ENCODE assay signal across 10 cellular contexts in the genomic region with DNA sequence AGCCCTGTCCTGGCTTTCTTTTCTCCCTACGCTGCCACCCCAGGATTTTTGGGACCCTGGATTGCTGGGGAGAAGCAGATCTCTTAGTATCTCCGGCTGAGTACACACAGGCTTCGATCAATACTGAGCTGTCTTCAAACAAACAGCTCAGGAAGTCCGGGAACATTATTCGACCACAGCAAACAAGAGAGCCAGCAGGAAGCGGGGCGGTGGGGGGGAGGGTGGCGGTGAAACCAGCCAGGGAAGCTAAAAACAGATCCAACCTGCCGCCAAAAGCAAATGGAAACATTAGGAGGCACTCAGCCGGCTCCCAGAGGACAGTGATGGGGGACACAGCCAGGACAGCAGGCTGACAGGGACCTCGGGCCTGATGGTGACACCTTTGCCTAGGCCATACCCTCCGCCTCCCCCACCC. TPM values are rescaled to one million over a fixed set of nuclear protein-coding genes. Genes with fewer than 3 reads are reported as not detected.
A peak's percentile ranks its signal among the peaks of the same experiment; 100 is the strongest.
DNase-seq lines count a peak whose midpoint lies in the region; ATAC-seq, FAIRE-seq and TF ChIP-seq lines count a peak whose summit lies in the region.
"Had no signal": no experiment of that assay in that cellular context is flagged by ENCODE, and none has a peak within 500 bp of the region (broad histone marks: within the 10 kb centered on the region; RNA-seq: fewer than 3 reads in every experiment).

No MANE protein-coding gene starts in this region.

- BruUV-seq in PC-9 (replicated peaks; lab: Mats Ljungman, UMichigan): no TSS peak

- POLR2A ChIA-PET in activated CD4-positive, alpha-beta memory T cell treated with anti-CD3 and anti-CD28 coated beads, Interleukin-2, amount 10 ng/mL, durations not matched to agents 7 days and 5 days (lab: Charles Lee): no interaction called here
- POLR2A ChIA-PET in PC-9 (lab: Charles Lee; ENCODE audit: unreplicated experiment): no interaction called here

- no peak overlapping the region for H3K27ac ChIP-seq in PC-9

- H3K9me2 ChIP-seq in PC-9 (ENCODE audit: insufficient read depth): no peaks in the 10 kb centered on the region

- no peaks in the 10 kb centered on the region for H3K36me3 Mint-ChIP-seq in activated naive CD4-positive, alpha-beta T cell treated with anti-CD3 and anti-CD28 coated beads for 36 hours (ENCODE audit: low read depth)
- no peaks in the 10 kb centered on the region for H3K36me3 Mint-ChIP-seq in activated CD4-positive, alpha-beta memory T cell treated with anti-CD3 and anti-CD28 coated beads, Interleukin-2, amount 10 ng/mL, durations not matched to agents 7 days and 5 days (ENCODE audit: low read depth)

- peaks cover 6% of the 10 kb centered on the region; the same call in 1 of the 2 replicates for H4K20me1 ChIP-seq in PC-9 (ENCODE audit: insufficient read depth)

- H3K79me2 ChIP-seq in PC-9 (ENCODE audit: low read depth): no peaks in the 10 kb centered on the region

- H3K4me2 ChIP-seq in PC-9: no peak overlapping the region

- no peak overlapping the region for H3K4me3 Mint-ChIP-seq in activated naive CD4-positive, alpha-beta T cell treated with anti-CD3 and anti-CD28 coated beads for 36 hours
- H3K4me3 Mint-ChIP-seq in activated CD4-positive, alpha-beta memory T cell treated with anti-CD3 and anti-CD28 coated beads, Interleukin-2, amount 10 ng/mL, durations not matched to agents 7 days and 5 days: no peak overlapping the region

- H3K9me3 Mint-ChIP-seq in activated naive CD4-positive, alpha-beta T cell treated with anti-CD3 and anti-CD28 coated beads for 36 hours: no peaks in the 10 kb centered on the region
- no peaks in the 10 kb centered on the region for H3K9me3 Mint-ChIP-seq in activated CD4-positive, alpha-beta memory T cell treated with anti-CD3 and anti-CD28 coated beads, Interleukin-2, amount 10 ng/mL, durations not matched to agents 7 days and 5 days

- no peak overlapping the region for H3K27ac Mint-ChIP-seq in activated naive CD4-positive, alpha-beta T cell treated with anti-CD3 and anti-CD28 coated beads for 36 hours
- no peak overlapping the region for H3K27ac Mint-ChIP-seq in activated CD4-positive, alpha-beta memory T cell treated with anti-CD3 and anti-CD28 coated beads, Interleukin-2, amount 10 ng/mL, durations not matched to agents 7 days and 5 days

- intact Hi-C loops in activated naive CD4-positive, alpha-beta T cell treated with anti-CD3 and anti-CD28 coated beads for 36 hours (cut with micrococcal nuclease): no loop called here
- intact Hi-C loops in PC-9 (cut with micrococcal nuclease; ENCODE audit: unreplicated experiment): no loop called here

- no peak overlapping the region for H2AFZ ChIP-seq in PC-9

- CTCF ChIA-PET in activated naive CD4-positive, alpha-beta T cell treated with anti-CD3 and anti-CD28 coated beads for 36 hours (lab: Charles Lee): interaction anchor here (0.7 to 3.7 kb wide), 3 partner anchors 12 to 202 kb away, joined by 3 to 18 read pairs (median 8); no protein-coding TSS in a partner anchor
- CTCF ChIA-PET in activated CD4-positive, alpha-beta memory T cell treated with anti-CD3 and anti-CD28 coated beads, Interleukin-2, amount 10 ng/mL, durations not matched to agents 7 days and 5 days (lab: Charles Lee): interaction anchor here (1.4 to 1.9 kb wide), 2 partner anchors 12 to 72 kb away, joined by 4 to 6 read pairs; no protein-coding TSS in a partner anchor
- CTCF ChIA-PET in PC-9 (lab: Charles Lee): no interaction called here

- H3F3A ChIP-seq in PC-9 (ENCODE audit: insufficient read depth, low read depth): peaks cover 58% of the 10 kb centered on the region; the same call in 1 of the 2 replicates

- H3K4me1 ChIP-seq in PC-9 (replicated peaks; ENCODE audit: insufficient read depth): no peaks in the 10 kb centered on the region

- FAIRE-seq in urothelium cell line (lab: Jason Lieb, UNC): no peak

- peaks cover 17% of the 10 kb centered on the region for H3K4me1 Mint-ChIP-seq in activated naive CD4-positive, alpha-beta T cell treated with anti-CD3 and anti-CD28 coated beads for 36 hours (ENCODE audit: low read depth)
- H3K4me1 Mint-ChIP-seq in activated CD4-positive, alpha-beta memory T cell treated with anti-CD3 and anti-CD28 coated beads, Interleukin-2, amount 10 ng/mL, durations not matched to agents 7 days and 5 days: peaks cover 22% of the 10 kb centered on the region

- H3K27me3 Mint-ChIP-seq in activated naive CD4-positive, alpha-beta T cell treated with anti-CD3 and anti-CD28 coated beads for 36 hours (ENCODE audit: low read depth): no peaks in the 10 kb centered on the region
- H3K27me3 Mint-ChIP-seq in activated CD4-positive, alpha-beta memory T cell treated with anti-CD3 and anti-CD28 coated beads, Interleukin-2, amount 10 ng/mL, durations not matched to agents 7 days and 5 days: no peaks in the 10 kb centered on the region

- no peak for TF ChIP-seq CTCF in PC-9 (conservative IDR thresholded peaks at IDR 0.05)

- H3K4me3 ChIP-seq in PC-9: no peak overlapping the region

- H3K9me3 ChIP-seq in PC-9 (ENCODE audit: insufficient read depth, low read depth): no peaks in the 10 kb centered on the region

- no peak for ATAC-seq in HG03139 (IDR thresholded peaks at IDR 0.05; ENCODE audit: unreplicated experiment)

- H3K36me3 ChIP-seq in PC-9 (ENCODE audit: low read depth): peaks cover 21% of the 10 kb centered on the region

- no peaks in the 10 kb centered on the region for H3K27me3 ChIP-seq in PC-9 (ENCODE audit: insufficient read depth, low read depth)

- peak; percentile 28 for DNase-seq in activated naive CD4-positive, alpha-beta T cell treated with anti-CD3 and anti-CD28 coated beads for 36 hours
- no peak for DNase-seq in activated naive CD4-positive, alpha-beta T cell treated with Interleukin-2 at 50 U/mL for 16 hours
- peak; percentile 18 for DNase-seq in activated CD4-positive, alpha-beta memory T cell treated with anti-CD3 and anti-CD28 coated beads, Interleukin-2, amount 10 ng/mL, durations not matched to agents 7 days and 5 days
- DNase-seq in iPS-NIHi7 (ENCODE audit: extremely low spot score) (peak; percentile 61), urothelium cell line (ENCODE audit: low spot score) (peak; percentile 65), PC-9 (no peak)
- DNase-seq in stimulated activated CD4-positive, alpha-beta T cell treated with anti-CD3 and anti-CD28 coated beads, Interleukin-4, amount 100 ng/mL, for 4 hours: no peak
- DNase-seq: HCEC 1CT, NCI-H82 had no signal

RNA-seq across cellular contexts. Expression of gene BCAM, which starts 12.2 kb away (rescaled TPM):
- not detected for total RNA-seq in activated naive CD4-positive, alpha-beta T cell treated with anti-CD3 and anti-CD28 coated beads for 36 hours
- not detected for total RNA-seq in activated CD4-positive, alpha-beta memory T cell treated with anti-CD3 and anti-CD28 coated beads, Interleukin-2, amount 10 ng/mL, durations not matched to agents 7 days and 5 days
- total RNA-seq in PC-9 (2021): 146 and 199 TPM in 2 replicates

RNA-seq across cellular contexts. Expression of gene CBLC, which starts 19.0 kb away (rescaled TPM):
- not detected for total RNA-seq in activated naive CD4-positive, alpha-beta T cell treated with anti-CD3 and anti-CD28 coated beads for 36 hours
- total RNA-seq in activated CD4-positive, alpha-beta memory T cell treated with anti-CD3 and anti-CD28 coated beads, Interleukin-2, amount 10 ng/mL, durations not matched to agents 7 days and 5 days: not detected
- total RNA-seq in PC-9 (2021): 53.6 and 68.8 TPM in 2 replicates

RNA-seq across cellular contexts. Expression of gene BCL3, which starts 48.2 kb away (rescaled TPM):
- 100 to 1,000 TPM in 1 of 2 experiments, 10 to 100 TPM in 1; 92.5 to 104 TPM for total RNA-seq in activated naive CD4-positive, alpha-beta T cell treated with anti-CD3 and anti-CD28 coated beads for 36 hours
- total RNA-seq in activated CD4-positive, alpha-beta memory T cell treated with anti-CD3 and anti-CD28 coated beads, Interleukin-2, amount 10 ng/mL, durations not matched to agents 7 days and 5 days: 10 to 100 TPM; 63.4 to 66.6 TPM
- total RNA-seq in PC-9 (2021): 36.1 and 38.9 TPM in 2 replicates

RNA-seq across cellular contexts. Expression of gene NECTIN2, which starts 49.4 kb away (rescaled TPM):
- 1 to 10 TPM in 1 of 2 experiments, under 1 TPM in 1; 0.88 to 1.1 TPM for total RNA-seq in activated naive CD4-positive, alpha-beta T cell treated with anti-CD3 and anti-CD28 coated beads for 36 hours
- total RNA-seq in activated CD4-positive, alpha-beta memory T cell treated with anti-CD3 and anti-CD28 coated beads, Interleukin-2, amount 10 ng/mL, durations not matched to agents 7 days and 5 days: under 1 TPM; 0.25 to 0.38 TPM
- total RNA-seq in PC-9 (2021): 115 and 136 TPM in 2 replicates

Comparison
In these comparisons a context has a peak if more than half of its experiments do, and no peak if none do; other contexts are left out.
1. DNase-seq: peak in activated naive CD4-positive, alpha-beta T cell treated with anti-CD3 and anti-CD28 coated beads for 36 hours (single experiment), activated CD4-positive, alpha-beta memory T cell treated with anti-CD3 and anti-CD28 coated beads, Interleukin-2, amount 10 ng/mL, durations not matched to agents 7 days and 5 days (single experiment), iPS-NIHi7 (single experiment) and urothelium cell line (single experiment); none in activated naive CD4-positive, alpha-beta T cell treated with Interleukin-2 at 50 U/mL for 16 hours (single experiment), stimulated activated CD4-positive, alpha-beta T cell treated with anti-CD3 and anti-CD28 coated beads, Interleukin-4, amount 100 ng/mL, for 4 hours (0 of 2) and PC-9 (0 of 2).
2. RNA of gene BCAM, which starts 12.2 kb away (total RNA-seq): 146 to 199 TPM in PC-9; not detected in activated naive CD4-positive, alpha-beta T cell treated with anti-CD3 and anti-CD28 coated beads for 36 hours and not detected in activated CD4-positive, alpha-beta memory T cell treated with anti-CD3 and anti-CD28 coated beads, Interleukin-2, amount 10 ng/mL, durations not matched to agents 7 days and 5 days; every median in the first group is over 100 times any median in the second.
3. RNA of gene CBLC, which starts 19.0 kb away (total RNA-seq): 53.6 to 68.8 TPM in PC-9; not detected in activated naive CD4-positive, alpha-beta T cell treated with anti-CD3 and anti-CD28 coated beads for 36 hours and not detected in activated CD4-positive, alpha-beta memory T cell treated with anti-CD3 and anti-CD28 coated beads, Interleukin-2, amount 10 ng/mL, durations not matched to agents 7 days and 5 days; every median in the first group is over 10 times any median in the second.